Comparison of ENCODE assay signal across 16 cellular contexts in the genomic region with DNA sequence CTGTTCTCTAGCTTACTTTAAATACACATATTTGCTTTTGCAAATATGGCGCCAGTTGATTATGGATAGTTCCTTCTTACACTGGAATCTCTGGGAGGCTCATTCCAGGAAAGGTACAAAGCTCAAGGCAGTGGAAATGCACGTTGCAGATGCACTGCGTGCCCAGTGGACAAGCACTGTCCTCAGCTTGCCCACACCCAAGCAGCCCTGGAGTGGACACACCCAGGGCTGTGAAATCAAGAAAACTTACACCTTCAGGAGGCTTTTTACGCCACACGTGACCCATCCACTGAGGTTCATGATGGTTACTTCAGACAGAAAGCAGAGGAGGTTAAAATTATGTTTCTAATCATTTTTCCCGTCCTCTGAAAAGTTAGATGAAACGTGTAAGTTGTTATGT.
DNase-seq lines count a peak whose midpoint lies in the region; ATAC-seq, FAIRE-seq and TF ChIP-seq lines count a peak whose summit lies in the region.
"Had no signal": no experiment of that assay in that cellular context is flagged by ENCODE, and none has a peak within 500 bp of the region (broad histone marks: within the 10 kb centered on the region; RNA-seq: fewer than 3 reads in every experiment).

No MANE protein-coding gene starts in this region.

- in situ Hi-C loops in HepG2 (cut with HindIII; ENCODE audit: extremely low pct_ligation_motif_present, low pct_unique_long_range_greater_than_20kb) (no loop called here), transverse colon (cut with MboI; ENCODE audit: low pct_ligation_motif_present in 1 of 4, low pct_unique_long_range_greater_than_20kb in 1 of 4, low sequenced_read_pairs in 3 of 4) (no loop called here)

- 20% methylated on average over 7 of the region's 7 CpGs for WGBS in HepG2 (ENCODE audit: low lambda C conversion rate)
- 71 to 78% methylated on average over 7 of the region's 7 CpGs for WGBS in transverse colon (ENCODE audit: low coverage in 1 of 2), 2 donors
- WGBS in upper lobe of left lung, 2 donors: 93 to 98% methylated on average over 7 of the region's 7 CpGs

- H3K4me2 ChIP-seq in HepG2 (ENCODE audit: low read depth, low read length) (peak overlapping the region; percentile 25), OCI-LY7 (ENCODE audit: low read length) (no peak overlapping the region)
- H3K4me2 ChIP-seq: BLaER1 had no signal

- no peaks in the 10 kb centered on the region for H4K20me1 ChIP-seq in HepG2 (ENCODE audit: insufficient read depth, low read length)
- H4K20me1 ChIP-seq in OCI-LY7 (ENCODE audit: insufficient read depth, low read length): no peaks in the 10 kb centered on the region
- H4K20me1 ChIP-seq: BLaER1 had no signal

- H3K79me2 ChIP-seq in HepG2 (ENCODE audit: insufficient read depth, low read length): no peaks in the 10 kb centered on the region
- no peaks in the 10 kb centered on the region for H3K79me2 ChIP-seq in OCI-LY7 (ENCODE audit: insufficient read depth, low read depth, low read length)

- no peak overlapping the region for H3K27ac ChIP-seq in colonic mucosa
- H3K27ac ChIP-seq in HepG2 (ENCODE audit: extremely low read length, insufficient read depth, low read length): peak overlapping the region; percentile 73
- peak overlapping the region in 3 of 4 donors; percentile 2 to 25 (median 8) for H3K27ac ChIP-seq in transverse colon
- H3K27ac ChIP-seq in OCI-LY7 (ENCODE audit: low read depth, low read length, poor library complexity, severe bottlenecking): no peak overlapping the region
- H3K27ac ChIP-seq in upper lobe of left lung: no peak overlapping the region
- H3K27ac ChIP-seq: BLaER1, HL-60 had no signal

- TF ChIP-seq CTCF in colonic mucosa (IDR thresholded peaks at IDR 0.05) (no peak), HepG2 (CRISPR knock-in tag; IDR thresholded peaks at IDR 0.05) (peak; percentile 25; the same call in 1 of the 2 replicates), transverse colon (IDR thresholded peaks at IDR 0.05) (peak in 1 of 5 experiments; percentile 11), OCI-LY7 (conservative IDR thresholded peaks at IDR 0.05; ENCODE audit: low read length) (no peak), upper lobe of left lung (IDR thresholded peaks at IDR 0.05) (no peak)

- peak; percentile 42 for DNase-seq in NCI-H146 (lab: John Stamatoyannopoulos, UW)
- peak; percentile 48 for DNase-seq in colonic mucosa
- peak; percentile 90 for DNase-seq in HepG2 (ENCODE audit: low spot score)
- DNase-seq in transverse colon: peak; percentile 55
- DNase-seq in OCI-LY7 (ENCODE audit: low spot score): no peak
- no peak for DNase-seq in iPS-NIHi11 (ENCODE audit: low spot score)
- no peak for DNase-seq in upper lobe of left lung
- DNase-seq: 8988T, AML-193, DMS 273 treated with DMSO at 0.1 percent for 48 hours, IMR-90 had no signal

- H2AFZ ChIP-seq in HepG2 (ENCODE audit: low read length): no peak overlapping the region
- no peak overlapping the region for H2AFZ ChIP-seq in OCI-LY7 (ENCODE audit: low read length)

- H3K9me3 ChIP-seq in colonic mucosa (no peaks in the 10 kb centered on the region), HepG2 (ENCODE audit: low read length) (no peaks in the 10 kb centered on the region), transverse colon (no peaks in the 10 kb centered on the region), OCI-LY7 (ENCODE audit: low read length) (no peaks in the 10 kb centered on the region), upper lobe of left lung (no peaks in the 10 kb centered on the region)
- H3K9me3 ChIP-seq: BLaER1 had no signal

- H3K4me1 ChIP-seq in colonic mucosa: no peaks in the 10 kb centered on the region
- peaks cover 35% of the 10 kb centered on the region for H3K4me1 ChIP-seq in HepG2 (ENCODE audit: insufficient read depth, low read length)
- peaks cover 0 to 11% (median 0%) of the 10 kb centered on the region in 4 donors for H3K4me1 ChIP-seq in transverse colon
- no peaks in the 10 kb centered on the region for H3K4me1 ChIP-seq in OCI-LY7 (ENCODE audit: insufficient read depth, low read length, poor library complexity, severe bottlenecking)
- no peaks in the 10 kb centered on the region for H3K4me1 ChIP-seq in upper lobe of left lung
- H3K4me1 ChIP-seq: BLaER1 had no signal

- TF ChIP-seq EP300 in HepG2 (IDR thresholded peaks at IDR 0.05; ENCODE audit: low read depth in 2 of 2, low read length in 2 of 2) (peak in 1 of 2 experiments; percentile 87; a peak in 2 of 4 replicates), HepG2 (CRISPR knock-in tag; IDR thresholded peaks at IDR 0.05; ENCODE audit: borderline replicate concordance) (peak; percentile 63), transverse colon (IDR thresholded peaks at IDR 0.05; ENCODE audit: low read depth) (no peak), upper lobe of left lung (IDR thresholded peaks at IDR 0.05) (no peak)

- intact Hi-C loops in colonic mucosa (cut with DNase I) (no loop called here), HepG2 (cut with micrococcal nuclease; ENCODE audit: unreplicated experiment) (no loop called here), transverse colon (cut with DNase I; ENCODE audit: low total_unique reads) (no loop called here), OCI-LY7 (cut with micrococcal nuclease; ENCODE audit: unreplicated experiment) (no loop called here)

- BruUV-seq in HepG2 (replicated peaks; lab: Mats Ljungman, UMichigan): no TSS peak
- BruUV-seq in OCI-LY7 (replicated peaks; lab: Mats Ljungman, UMichigan): no TSS peak

- no peak overlapping the region for H3K4me3 ChIP-seq in colonic mucosa
- H3K4me3 ChIP-seq in HepG2 (replicated peaks in 1 of 3; ENCODE audit: insufficient read depth in 1 of 3, low read depth in 2 of 3, low read length in 3 of 3): peak overlapping the region in 1 of 3 experiments; percentile 21; a peak in 1 of 6 replicates
- H3K4me3 ChIP-seq in transverse colon: no peak overlapping the region
- no peak overlapping the region for H3K4me3 ChIP-seq in OCI-LY7 (ENCODE audit: low read depth, low read length, poor library complexity, severe bottlenecking)
- no peak overlapping the region for H3K4me3 ChIP-seq in upper lobe of left lung
- H3K4me3 ChIP-seq: BLaER1 had no signal

- CTCF ChIA-PET in HepG2 (lab: Yijun Ruan, JAX; ENCODE audit: low intra/inter-chr PET ratio, low total read pairs) (no interaction called here), OCI-LY7 (lab: Charles Lee; ENCODE audit: unreplicated experiment) (no interaction called here)

- POLR2A ChIA-PET in HepG2 (lab: Yijun Ruan, JAX) (interaction anchor here (0.6 to 1.6 kb wide), 12 partner anchors 12 to 312 kb away, joined by 3 to 13 read pairs (median 4); no protein-coding TSS in a partner anchor), OCI-LY7 (lab: Charles Lee) (interaction anchor here (0.7 to 2.1 kb wide), 3 partner anchors 12 to 1917 kb away, joined by 3 to 7 read pairs (median 4); no protein-coding TSS in a partner anchor)

- peak; percentile 91 for FAIRE-seq in HepG2 (lab: Jason Lieb, UNC)
- FAIRE-seq: GM18507, H54 had no signal

- TF ChIP-seq POLR2A in HepG2 (IDR thresholded peaks at IDR 0.05; ENCODE audit: insufficient read depth in 1 of 2, low read depth in 2 of 2, low read length in 2 of 2) (peak in 1 of 2 experiments; percentile 36; a peak in 1 of 4 replicates), transverse colon (IDR thresholded peaks at IDR 0.05) (no peak), upper lobe of left lung (IDR thresholded peaks at IDR 0.05) (no peak)

- TF ChIP-seq RAD21 in HepG2 (CRISPR knock-in tag; IDR thresholded peaks at IDR 0.05): peak; percentile 50

- no peaks in the 10 kb centered on the region for H3K9me2 ChIP-seq in OCI-LY7 (ENCODE audit: insufficient read depth, low read length)

- H3K9ac ChIP-seq in colonic mucosa (ENCODE audit: low read depth in 2 of 2, low read length in 2 of 2): no peak overlapping the region
- peak overlapping the region; percentile 41 for H3K9ac ChIP-seq in HepG2 (ENCODE audit: insufficient read depth, low read depth, low read length)
- H3K9ac ChIP-seq: BLaER1 had no signal

- ATAC-seq in HepG2 (peak; percentile 99), upper lobe of left lung (ENCODE audit: low FRiP score in 2 of 2) (no peak)
- ATAC-seq: HCT116 had no signal

- H3K27me3 ChIP-seq in colonic mucosa (no peaks in the 10 kb centered on the region), HepG2 (ENCODE audit: control insufficient read depth in 1 of 2, insufficient read depth in 2 of 2, low read length in 2 of 2) (no peaks in the 10 kb centered on the region), transverse colon (no peaks in the 10 kb centered on the region), upper lobe of left lung (no peaks in the 10 kb centered on the region)
- H3K27me3 ChIP-seq: BLaER1 had no signal

- no peaks in the 10 kb centered on the region for H3K36me3 ChIP-seq in colonic mucosa
- H3K36me3 ChIP-seq in HepG2 (replicated peaks in 1 of 2; ENCODE audit: control insufficient read depth in 1 of 2, insufficient read depth in 2 of 2, low read length in 2 of 2): no peaks in the 10 kb centered on the region
- no peaks in the 10 kb centered on the region for H3K36me3 ChIP-seq in transverse colon
- no peaks in the 10 kb centered on the region for H3K36me3 ChIP-seq in OCI-LY7 (ENCODE audit: insufficient read depth, low read length)
- H3K36me3 ChIP-seq in upper lobe of left lung: no peaks in the 10 kb centered on the region

TF ChIP-seq in HepG2, 621 proteins besides CTCF, POLR2A, EP300 and RAD21 (continues in another document):
- TF ChIP-seq, protein P1, sequence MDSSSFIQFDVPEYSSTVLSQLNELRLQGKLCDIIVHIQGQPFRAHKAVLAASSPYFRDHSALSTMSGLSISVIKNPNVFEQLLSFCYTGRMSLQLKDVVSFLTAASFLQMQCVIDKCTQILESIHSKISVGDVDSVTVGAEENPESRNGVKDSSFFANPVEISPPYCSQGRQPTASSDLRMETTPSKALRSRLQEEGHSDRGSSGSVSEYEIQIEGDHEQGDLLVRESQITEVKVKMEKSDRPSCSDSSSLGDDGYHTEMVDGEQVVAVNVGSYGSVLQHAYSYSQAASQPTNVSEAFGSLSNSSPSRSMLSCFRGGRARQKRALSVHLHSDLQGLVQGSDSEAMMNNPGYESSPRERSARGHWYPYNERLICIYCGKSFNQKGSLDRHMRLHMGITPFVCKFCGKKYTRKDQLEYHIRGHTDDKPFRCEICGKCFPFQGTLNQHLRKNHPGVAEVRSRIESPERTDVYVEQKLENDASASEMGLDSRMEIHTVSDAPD (CRISPR knock-in tag; IDR thresholded peaks at IDR 0.05): no peak
- TF ChIP-seq ATRX (CRISPR knock-in tag; IDR thresholded peaks at IDR 0.05; ENCODE audit: borderline replicate concordance) (no peak), HOXA5 (CRISPR knock-in tag; IDR thresholded peaks at IDR 0.05) (no peak)

Comparison
In these comparisons a context has a peak if more than half of its experiments do, and no peak if none do; other contexts are left out.
1. DNase-seq: peak in NCI-H146 (single experiment), colonic mucosa (single experiment), HepG2 (single experiment) and transverse colon (single experiment); none in OCI-LY7 (single experiment), iPS-NIHi11 (single experiment) and upper lobe of left lung (0 of 2).
2. H3K27ac ChIP-seq: peak in HepG2 (single experiment) and transverse colon (3 of 4); none in colonic mucosa (single experiment), OCI-LY7 (single experiment) and upper lobe of left lung (0 of 4).